In genomic region chr10:4109469-4109868, GRCh38 we compare ENCODE assay signal across 19 cellular contexts.
"Had no signal": no experiment of that assay in that cellular context is flagged by ENCODE, and none has a peak within 500 bp of the region (broad histone marks: within the 10 kb centered on the region; RNA-seq: fewer than 3 reads in every experiment).

No MANE protein-coding gene starts in this region.

- H3K27me3 ChIP-seq: body of pancreas, heart right ventricle, pancreas, spleen, testis had no signal

- H3K9me3 ChIP-seq: body of pancreas, pancreas, spleen, testis had no signal

- H3K9me3 Mint-ChIP-seq: activated CD4-positive, alpha-beta memory T cell treated with anti-CD3 and anti-CD28 coated beads for 36 hours; activated naive CD4-positive, alpha-beta T cell treated with anti-CD3 and anti-CD28 coated beads, Interleukin-2, amount 50 U/mL, for 72 hours; immature natural killer cell; natural killer cell; stimulated activated memory B cell treated with anti-CD40 and anti-IgM and Interleukin-4, amounts not matched to agents 10 μg/mL and 1 μg/mL and 100 μg/mL, for 72 hours had no signal

- H3K27me3 Mint-ChIP-seq: stimulated activated memory B cell treated with anti-CD40 and anti-IgM and Interleukin-4, amounts not matched to agents 10 μg/mL and 1 μg/mL and 100 μg/mL, for 72 hours; type B pancreatic cell had no signal

- H3K4me1 Mint-ChIP-seq: immature natural killer cell, natural killer cell had no signal

- H3K27ac ChIP-seq: body of pancreas, pancreas, spleen, testis, WERI-Rb-1 had no signal

- DNase-seq: activated CD4-positive, alpha-beta memory T cell treated with anti-CD3 and anti-CD28 coated beads for 36 hours; activated gamma-delta T cell treated with Interleukin-2 at 50 U/mL for 16 hours; activated T-cell treated with anti-CD3 and anti-CD28 coated beads for 4 hours; amniotic stem cell; body of pancreas; caudate nucleus; heart right ventricle; immature natural killer cell; natural killer cell; pancreas; spleen; stimulated activated CD4-positive, alpha-beta T cell treated with anti-CD3 and anti-CD28 coated beads, Interleukin-4, amount 100 ng/mL, for 4 hours; testis; WERI-Rb-1 had no signal

- H3K36me3 Mint-ChIP-seq: activated CD4-positive, alpha-beta memory T cell treated with anti-CD3 and anti-CD28 coated beads for 36 hours; immature natural killer cell; natural killer cell; stimulated activated memory B cell treated with anti-CD40 and anti-IgM and Interleukin-4, amounts not matched to agents 10 μg/mL and 1 μg/mL and 100 μg/mL, for 72 hours had no signal

- H3K27ac Mint-ChIP-seq: activated CD4-positive, alpha-beta memory T cell treated with anti-CD3 and anti-CD28 coated beads for 36 hours; activated naive CD4-positive, alpha-beta T cell treated with anti-CD3 and anti-CD28 coated beads, Interleukin-2, amount 50 U/mL, for 72 hours; activated T-helper 1 cell treated with anti-CD3 and anti-CD28 coated beads, Interleukin-12 subunit alpha, Interleukin-12 subunit beta, Interleukin-2, Interleukin-4 antibody, amounts not matched to agents 30 ng/mL and 10 ng/mL and 1 ng/mL, durations not matched to agents 14 hours and 24 hours and 36 hours; immature natural killer cell; natural killer cell; type B pancreatic cell had no signal

- H3K4me1 ChIP-seq: body of pancreas, pancreas, testis had no signal

- H3K36me3 ChIP-seq: heart right ventricle, pancreas, spleen, WERI-Rb-1 had no signal

- H3K4me3 Mint-ChIP-seq: activated CD4-positive, alpha-beta memory T cell treated with anti-CD3 and anti-CD28 coated beads for 36 hours; activated T-helper 1 cell treated with anti-CD3 and anti-CD28 coated beads, Interleukin-12 subunit alpha, Interleukin-12 subunit beta, Interleukin-2, Interleukin-4 antibody, amounts not matched to agents 30 ng/mL and 10 ng/mL and 1 ng/mL, durations not matched to agents 14 hours and 24 hours and 36 hours; immature natural killer cell; natural killer cell; stimulated activated memory B cell treated with anti-CD40 and anti-IgM and Interleukin-4, amounts not matched to agents 10 μg/mL and 1 μg/mL and 100 μg/mL, for 72 hours; type B pancreatic cell had no signal

- H3K4me3 ChIP-seq: body of pancreas, heart right ventricle, pancreas, spleen, testis had no signal

- ATAC-seq: activated naive CD4-positive, alpha-beta T cell treated with anti-CD3 and anti-CD28 coated beads, Interleukin-2, amount 50 U/mL, for 72 hours; body of pancreas; natural killer cell; pancreas; sciatic nerve had no signal
